Comparison of ENCODE assay signal across 22 cellular contexts in the genomic region with DNA sequence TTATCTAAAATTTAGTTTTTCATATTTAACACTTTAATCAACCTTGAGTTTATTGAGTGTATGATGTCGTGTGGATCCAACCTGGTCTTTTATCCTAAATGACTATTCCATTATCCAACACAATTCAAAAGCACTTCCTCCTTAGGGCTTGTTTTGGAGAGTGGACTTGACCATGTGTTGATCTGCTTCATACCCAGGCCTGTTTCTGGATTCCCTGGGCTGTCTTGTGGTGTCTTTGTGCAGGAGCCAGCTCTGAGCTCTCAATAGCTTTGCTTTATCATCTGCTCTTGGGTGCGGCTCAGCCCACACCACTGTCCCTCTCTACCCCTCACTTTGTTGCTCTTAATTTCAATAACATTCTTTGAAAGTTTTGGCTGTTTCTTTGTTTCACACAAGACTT.
"Had no signal": no experiment of that assay in that cellular context is flagged by ENCODE, and none has a peak within 500 bp of the region (broad histone marks: within the 10 kb centered on the region; RNA-seq: fewer than 3 reads in every experiment).

No MANE protein-coding gene starts in this region.

- H3K4me1 Mint-ChIP-seq: activated naive CD4-positive, alpha-beta T cell treated with anti-CD3 and anti-CD28 coated beads, Interleukin-2, amount 10 ng/mL, durations not matched to agents 7 days and 5 days had no signal

- H3K27me3 ChIP-seq: right atrium auricular region, upper lobe of right lung had no signal

- H3K4me3 ChIP-seq: left ventricle myocardium inferior, neural progenitor cell, psoas muscle, right atrium auricular region, upper lobe of right lung had no signal

- H3K36me3 Mint-ChIP-seq: activated naive CD4-positive, alpha-beta T cell treated with anti-CD3 and anti-CD28 coated beads, Interleukin-2, amount 10 ng/mL, durations not matched to agents 7 days and 5 days; naive B cell; neural progenitor cell had no signal

- H3K9ac ChIP-seq: neural progenitor cell had no signal

- H3K4me1 ChIP-seq: left ventricle myocardium inferior, neural progenitor cell, psoas muscle, right atrium auricular region, upper lobe of right lung had no signal

- H3K36me3 ChIP-seq: left ventricle myocardium inferior, neural progenitor cell, right atrium auricular region, upper lobe of right lung had no signal

- H3K9me3 Mint-ChIP-seq: activated naive CD4-positive, alpha-beta T cell treated with anti-CD3 and anti-CD28 coated beads, Interleukin-2, amount 10 ng/mL, durations not matched to agents 7 days and 5 days; naive B cell had no signal

- H3K4me2 ChIP-seq: neural progenitor cell had no signal

- H3K4me3 Mint-ChIP-seq: activated naive CD4-positive, alpha-beta T cell treated with anti-CD3 and anti-CD28 coated beads, Interleukin-2, amount 10 ng/mL, durations not matched to agents 7 days and 5 days; naive B cell; neural progenitor cell had no signal

- H3K27ac ChIP-seq: left ventricle myocardium inferior, neural progenitor cell, psoas muscle, right atrium auricular region, upper lobe of right lung had no signal

- H2AFZ ChIP-seq: neural progenitor cell had no signal

- ATAC-seq: psoas muscle; stimulated activated naive CD8-positive, alpha-beta T cell treated with anti-CD3 and anti-CD28 coated beads, Interleukin-15, Interleukin-2, amounts not matched to agents 100 U/mL and 50 U/mL, for 24 hours; upper lobe of right lung had no signal

- H3K27ac Mint-ChIP-seq: activated naive CD4-positive, alpha-beta T cell treated with anti-CD3 and anti-CD28 coated beads, Interleukin-2, amount 10 ng/mL, durations not matched to agents 7 days and 5 days; neural progenitor cell had no signal

- DNase-seq: activated CD4-positive, alpha-beta T cell treated with anti-CD3 and anti-CD28 coated beads for 4 hours; activated CD4-positive, alpha-beta T cell treated with anti-CD3 and anti-CD28 coated beads, Interleukin-2, amount 50 U/mL, for 48 hours; activated CD4-positive, CD25-positive, alpha-beta regulatory T cell; activated effector memory CD4-positive, alpha-beta T cell treated with anti-CD3 and anti-CD28 coated beads, Interleukin-2, amount 50 U/mL, for 16 hours; activated naive CD4-positive, alpha-beta T cell treated with anti-CD3 and anti-CD28 coated beads, Interleukin-2, amount 10 ng/mL, durations not matched to agents 7 days and 5 days; amygdala; cerebellar nuclear complex; cortex of kidney; effector CD8-positive, alpha-beta T cell; erythroblast; hippocampal formation; kidney glomerular epithelial cell; left ventricle myocardium inferior; naive B cell; psoas muscle; stimulated activated CD4-positive, alpha-beta T cell treated with anti-CD3 and anti-CD28 coated beads, Interleukin-12 subunit alpha, Interleukin-12 subunit beta, amount 100 ng/mL, for 4 hours; stimulated activated CD4-positive, alpha-beta T cell treated with anti-CD3 and anti-CD28 coated beads, Interleukin-4, amount 100 ng/mL, for 4 hours; stimulated activated naive CD8-positive, alpha-beta T cell treated with anti-CD3 and anti-CD28 coated beads, Interleukin-15, Interleukin-2, amounts not matched to agents 100 U/mL and 50 U/mL, for 24 hours; T-helper 1 cell; upper lobe of right lung had no signal

- H3K9me3 ChIP-seq: left ventricle myocardium inferior, psoas muscle, right atrium auricular region, upper lobe of right lung had no signal
